Comparison of ENCODE assay signal across 9 cellular contexts in the genomic region with DNA sequence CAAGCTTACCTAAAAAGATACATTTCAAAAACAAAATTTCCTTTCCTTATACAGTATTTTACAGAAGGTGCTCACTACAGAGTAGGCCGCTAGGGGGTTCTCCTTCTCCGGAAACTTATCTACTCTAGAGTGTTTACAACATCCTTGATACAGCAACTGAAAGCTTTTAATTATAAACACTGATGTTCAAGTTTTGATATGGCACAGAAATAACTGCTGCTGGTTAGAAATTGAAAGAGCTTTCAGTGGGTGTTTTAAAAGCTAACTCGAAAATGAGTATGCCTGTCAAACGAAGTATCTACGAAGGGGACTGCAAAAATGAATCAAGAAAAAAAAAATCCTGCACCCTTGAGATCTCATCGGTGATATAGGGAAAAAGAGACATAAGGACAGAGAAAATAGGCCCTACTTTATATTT. TPM values are rescaled to one million over a fixed set of nuclear protein-coding genes. Genes with fewer than 3 reads are reported as not detected.
A peak's percentile ranks its signal among the peaks of the same experiment; 100 is the strongest.
DNase-seq lines count a peak whose midpoint lies in the region; ATAC-seq, FAIRE-seq and TF ChIP-seq lines count a peak whose summit lies in the region.
"Had no signal": no experiment of that assay in that cellular context is flagged by ENCODE, and none has a peak within 500 bp of the region (broad histone marks: within the 10 kb centered on the region; RNA-seq: fewer than 3 reads in every experiment).

No MANE protein-coding gene starts in this region.

- peak; percentile 60 for ATAC-seq in SK-N-SH treated with all-trans-retinoic acid at 6 μM for 48 hours
- ATAC-seq in HG03571 (IDR thresholded peaks at IDR 0.05; ENCODE audit: unreplicated experiment) = no peak

- peak; percentile 60 for DNase-seq in A172 (ENCODE audit: low spot score)
- peak; percentile 74 to 81 for DNase-seq in Kasumi-1 (lab: John Stamatoyannopoulos, UW)
- DNase-seq in brain microvascular endothelial cell = peak; percentile 55
- peak; percentile 78 for DNase-seq in small intestine

- peaks cover 20% of the 10 kb centered on the region for H3K36me3 ChIP-seq in brain microvascular endothelial cell (replicated peaks)
- H3K36me3 ChIP-seq in small intestine (ENCODE audit: control insufficient read depth in 2 of 2, insufficient read depth in 2 of 2, low read length in 2 of 2) = peaks cover 3 to 4% of the 10 kb centered on the region in 2 donors

- FAIRE-seq in small intestine (lab: Jason Lieb, UNC) = no peak

- 0% methylated on average over 6 of the region's 6 CpGs for WGBS in small intestine, 3 donors

- H3K27me3 ChIP-seq in brain microvascular endothelial cell (replicated peaks) = no peaks in the 10 kb centered on the region
- no peaks in the 10 kb centered on the region for H3K27me3 ChIP-seq in small intestine (ENCODE audit: control insufficient read depth in 2 of 2, insufficient read depth in 2 of 2, low read length in 2 of 2)

- H3K9me3 ChIP-seq in iPS-18c (ENCODE audit: control insufficient read depth, insufficient read depth, low read length) (peaks cover 2% of the 10 kb centered on the region), small intestine (ENCODE audit: control insufficient read depth, low read depth) (no peaks in the 10 kb centered on the region)

- H3K4me3 ChIP-seq in brain microvascular endothelial cell (ENCODE audit: low read depth, low read length) = peak overlapping the region; percentile 92
- H3K4me3 ChIP-seq in iPS-18c (ENCODE audit: insufficient read depth, low read depth, low read length) = peak overlapping the region; percentile 100
- H3K4me3 ChIP-seq in small intestine (ENCODE audit: low read depth in 1 of 2, low read length in 2 of 2) = peak overlapping the region; percentile 80 to 86

- in situ Hi-C loops in brain microvascular endothelial cell (cut with HindIII; ENCODE audit: low pct_ligation_motif_present, low sequenced_read_pairs) = no loop called here

- H3K27ac ChIP-seq in brain microvascular endothelial cell (peak overlapping the region; percentile 92), small intestine (ENCODE audit: low read depth in 1 of 2, low read length in 1 of 2) (peak overlapping the region; percentile 79 to 94)

- TF ChIP-seq CTCF in GM12872 (IDR thresholded peaks at IDR 0.05; ENCODE audit: insufficient read depth, low read depth, low read length) (peak; percentile 78), brain microvascular endothelial cell (IDR thresholded peaks at IDR 0.05; ENCODE audit: low read depth, low read length, missing control alignments) (peak; percentile 83)

- peaks cover 1 to 8% of the 10 kb centered on the region in 2 donors for H3K4me1 ChIP-seq in small intestine (ENCODE audit: control insufficient read depth in 2 of 2, insufficient read depth in 1 of 2, low read depth in 1 of 2, low read length in 1 of 2)

TF ChIP-seq in SK-N-SH treated with all-trans-retinoic acid at 6 μM for 48 hours, 23 proteins besides CTCF, POLR2A, EP300 and RAD21:
- TF ChIP-seq ZNF70 (CRISPR knock-in tag; IDR thresholded peaks at IDR 0.05) (no peak), ZC3H10 (CRISPR knock-in tag; IDR thresholded peaks at IDR 0.05) (0 out of 2 replicates have a peak, but pooled peaks have one; percentile 1)

RNA-seq across cellular contexts. Expression of gene YOD1, which starts 1.0 kb away (rescaled TPM):
- 4.4 and 5.1 TPM in 2 replicates for total RNA-seq in A172 (2014; rRNA removed; shearing (Covaris generic))
- 1 to 10 TPM; 1.9 to 2.7 (median 2.7) TPM for polyA plus RNA-seq in small intestine

RNA-seq across cellular contexts. Expression of gene PFKFB2, which starts 3.1 kb away (rescaled TPM):
- total RNA-seq in A172 (2014; rRNA removed; shearing (Covaris generic)) = 15.6 and 17.4 TPM in 2 replicates
- 10 to 100 TPM; 20.0 to 38.5 (median 23.4) TPM for polyA plus RNA-seq in small intestine

RNA-seq across cellular contexts. Expression of gene C1orf116, which starts 17.4 kb away (rescaled TPM):
- 0.31 and 1.4 TPM in 2 replicates for total RNA-seq in A172 (2014; rRNA removed; shearing (Covaris generic))
- polyA plus RNA-seq in small intestine = 10 to 100 TPM in 2 of 3 donors, 1 to 10 TPM in 1; 9.8 to 29.7 (median 18.9) TPM

RNA-seq across cellular contexts. Expression of gene C4BPB, which starts 38.7 kb away (rescaled TPM):
- total RNA-seq in A172 (2014; rRNA removed; shearing (Covaris generic)) = 7.3 and 11.1 TPM in 2 replicates
- polyA plus RNA-seq in small intestine = 10 to 100 TPM in 2 of 3 donors, 1 to 10 TPM in 1; 8.6 to 27.3 (median 17.2) TPM

RNA-seq across cellular contexts. Expression of gene C4BPA, which starts 54.0 kb away (rescaled TPM):
- not detected in 2 replicates for total RNA-seq in A172 (2014; rRNA removed; shearing (Covaris generic))
- under 1 TPM in 2 of 3 donors, not detected in 1; 0.07 to 0.22 TPM for polyA plus RNA-seq in small intestine
- total RNA-seq: subcutaneous adipose tissue had no signal
